Comparison of ENCODE assay signal across 18 cellular contexts in genomic region chr1:153833171-153833570, GRCh38.
"Had no signal": no experiment of that assay in that cellular context is flagged by ENCODE, and none has a peak within 500 bp of the region (broad histone marks: within the 10 kb centered on the region; RNA-seq: fewer than 3 reads in every experiment).

No MANE protein-coding gene starts in this region.

- DNase-seq: activated CD4-positive, alpha-beta T cell treated with anti-CD3 and anti-CD28 coated beads for 36 hours; activated CD4-positive, alpha-beta T cell treated with anti-CD3 and anti-CD28 coated beads, Interleukin-2, amount 50 U/mL, for 48 hours; activated CD8-positive, alpha-beta memory T cell treated with anti-CD3 and anti-CD28 coated beads, Interleukin-2, amount 10 ng/mL, durations not matched to agents 7 days and 5 days; activated naive CD4-positive, alpha-beta T cell treated with Interleukin-2 at 50 U/mL for 16 hours; heart left ventricle; left ventricle myocardium superior; spleen; stimulated activated CD4-positive, alpha-beta T cell treated with anti-CD3 and anti-CD28 coated beads, Interleukin-4, amount 100 ng/mL, for 4 hours; stimulated activated naive CD4-positive, alpha-beta T cell; SW 1271; tibial artery had no signal

- H3K9me3 ChIP-seq: ascending aorta, breast epithelium, heart left ventricle, spleen, tibial artery had no signal

- H3K36me3 ChIP-seq: breast epithelium had no signal

- H3K9me3 Mint-ChIP-seq: activated T-helper 2 cell treated with anti-CD3 and anti-CD28 coated beads, Interferon-gamma antibody, Interleukin-2, Interleukin-4, amounts not matched to agents 10 μg/mL and 5 μg/mL and 100 μg/mL, durations not matched to agents 14 hours and 24 hours and 36 hours; memory B cell; nephron had no signal

- H2AFZ ChIP-seq: parathyroid adenoma had no signal

- H3K27ac Mint-ChIP-seq: activated CD4-positive, alpha-beta T cell treated with anti-CD3 and anti-CD28 coated beads for 36 hours; activated CD8-positive, alpha-beta memory T cell treated with anti-CD3 and anti-CD28 coated beads, Interleukin-2, amount 10 ng/mL, durations not matched to agents 7 days and 5 days; activated T-helper 2 cell treated with anti-CD3 and anti-CD28 coated beads, Interferon-gamma antibody, Interleukin-2, Interleukin-4, amounts not matched to agents 10 μg/mL and 5 μg/mL and 100 μg/mL, durations not matched to agents 14 hours and 24 hours and 36 hours; memory B cell had no signal

- H3K4me3 ChIP-seq: ascending aorta, breast epithelium, coronary artery, heart left ventricle, spleen, tibial artery had no signal

- ATAC-seq: activated CD4-positive, alpha-beta T cell treated with anti-CD3 and anti-CD28 coated beads for 36 hours; activated CD8-positive, alpha-beta memory T cell treated with anti-CD3 and anti-CD28 coated beads, Interleukin-2, amount 10 ng/mL, durations not matched to agents 7 days and 5 days; heart left ventricle; left ventricle myocardium superior had no signal

- H3K4me1 ChIP-seq: ascending aorta, breast epithelium, parathyroid adenoma, tibial artery had no signal

- H3K27ac ChIP-seq: ascending aorta, breast epithelium, coronary artery, heart left ventricle, parathyroid adenoma, spleen, tibial artery had no signal

- H3K4me3 Mint-ChIP-seq: activated CD4-positive, alpha-beta T cell treated with anti-CD3 and anti-CD28 coated beads for 36 hours; activated CD8-positive, alpha-beta memory T cell treated with anti-CD3 and anti-CD28 coated beads, Interleukin-2, amount 10 ng/mL, durations not matched to agents 7 days and 5 days; memory B cell; nephron had no signal

- H3K27me3 ChIP-seq: ascending aorta, breast epithelium, heart left ventricle, spleen, tibial artery had no signal

- H3K4me1 Mint-ChIP-seq: activated CD4-positive, alpha-beta T cell treated with anti-CD3 and anti-CD28 coated beads for 36 hours had no signal

- H3K27me3 Mint-ChIP-seq: activated CD4-positive, alpha-beta T cell treated with anti-CD3 and anti-CD28 coated beads for 36 hours; activated CD8-positive, alpha-beta memory T cell treated with anti-CD3 and anti-CD28 coated beads, Interleukin-2, amount 10 ng/mL, durations not matched to agents 7 days and 5 days; memory B cell had no signal
